In genomic region chr16:28218109-28218508, GRCh38 we compare ENCODE assay signal across 9 cellular contexts. TPM values are rescaled to one million over a fixed set of nuclear protein-coding genes. Genes with fewer than 3 reads are reported as not detected.
DNase-seq lines count a peak whose midpoint lies in the region; ATAC-seq and TF ChIP-seq lines count a peak whose summit lies in the region.
"Had no signal": no experiment of that assay in that cellular context is flagged by ENCODE, and none has a peak within 500 bp of the region (broad histone marks: within the 10 kb centered on the region; RNA-seq: fewer than 3 reads in every experiment).

No MANE protein-coding gene starts in this region.

- H3K4me1 Mint-ChIP-seq in activated T-cell treated with anti-CD3 and anti-CD28 coated beads, Interleukin-2, amount 50 U/mL, for 72 hours (ENCODE audit: low read depth) = no peaks in the 10 kb centered on the region

- H3K27ac ChIP-seq in OCI-LY1 (ENCODE audit: low read depth, low read length, poor library complexity, severe bottlenecking) = no peak overlapping the region
- no peak overlapping the region for H3K27ac ChIP-seq in iPS DF 6.9 (ENCODE audit: low read length)

- no peaks in the 10 kb centered on the region for H3K27me3 Mint-ChIP-seq in activated T-cell treated with anti-CD3 and anti-CD28 coated beads, Interleukin-2, amount 50 U/mL, for 72 hours (ENCODE audit: low read depth)

- H3K4me2 ChIP-seq in OCI-LY1 (ENCODE audit: low read length) = no peak overlapping the region

- TF ChIP-seq CTCF in GM13976 (IDR thresholded peaks at IDR 0.05; ENCODE audit: borderline replicate concordance, control extremely low read depth, extremely low read depth, insufficient read depth, missing control alignments) (peak; percentile 48), OCI-LY1 (IDR thresholded peaks at IDR 0.05; ENCODE audit: low read length) (peak; percentile 55)

- H3K4me3 Mint-ChIP-seq in activated T-cell treated with anti-CD3 and anti-CD28 coated beads, Interleukin-2, amount 50 U/mL, for 72 hours = no peak overlapping the region

- H3K9ac ChIP-seq in OCI-LY1 (ENCODE audit: low read length) = no peak overlapping the region

- no peaks in the 10 kb centered on the region for H3F3A ChIP-seq in OCI-LY1 (ENCODE audit: insufficient read depth, low read length)

- H3K4me1 ChIP-seq in OCI-LY1 (ENCODE audit: insufficient read depth, low read length, severe bottlenecking) (no peaks in the 10 kb centered on the region), iPS DF 6.9 (ENCODE audit: control insufficient read depth, insufficient read depth, low read length) (no peaks in the 10 kb centered on the region)

- ATAC-seq in activated T-cell treated with anti-CD3 and anti-CD28 coated beads, Interleukin-2, amount 50 U/mL, for 72 hours (replicated peaks in 1 of 2) = peak; percentile 99
- ATAC-seq in GM18498 (IDR thresholded peaks at IDR 0.05; ENCODE audit: unreplicated experiment) (no peak), HG02759 (IDR thresholded peaks at IDR 0.05; ENCODE audit: unreplicated experiment) (no peak)

- H3K36me3 ChIP-seq in OCI-LY1 (ENCODE audit: insufficient read depth, low read length) (no peaks in the 10 kb centered on the region), iPS DF 6.9 (ENCODE audit: control insufficient read depth, insufficient read depth, low read length) (no peaks in the 10 kb centered on the region)

- H3K9me3 ChIP-seq in OCI-LY1 (ENCODE audit: low read length) (no peaks in the 10 kb centered on the region), iPS DF 6.9 (ENCODE audit: control insufficient read depth, insufficient read depth, low read length) (no peaks in the 10 kb centered on the region)

- no peak overlapping the region for H3K27ac Mint-ChIP-seq in activated T-cell treated with anti-CD3 and anti-CD28 coated beads, Interleukin-2, amount 50 U/mL, for 72 hours

- no peak overlapping the region for H3K4me3 ChIP-seq in OCI-LY1 (ENCODE audit: low read depth, low read length, poor library complexity, severe bottlenecking)
- no peak overlapping the region for H3K4me3 ChIP-seq in iPS DF 6.9 (ENCODE audit: low read length)

- H3K9me2 ChIP-seq in OCI-LY1 (ENCODE audit: low read depth, low read length) = no peaks in the 10 kb centered on the region

- H3K9me3 Mint-ChIP-seq in activated T-cell treated with anti-CD3 and anti-CD28 coated beads, Interleukin-2, amount 50 U/mL, for 72 hours = no peaks in the 10 kb centered on the region

- H3K27me3 ChIP-seq in OCI-LY1 (ENCODE audit: insufficient read depth, low read length) = no peaks in the 10 kb centered on the region
- H3K27me3 ChIP-seq in iPS DF 6.9 (ENCODE audit: control insufficient read depth, insufficient read depth, low read length) = no peaks in the 10 kb centered on the region

- no peaks in the 10 kb centered on the region for H3K79me2 ChIP-seq in OCI-LY1 (ENCODE audit: insufficient read depth, low read length)

- WGBS in iPS DF 6.9 (ENCODE audit: insufficient coverage, insufficient read length) = no CpG with 5 or more reads among the region's 4 CpGs

- H2AFZ ChIP-seq in OCI-LY1 (ENCODE audit: low read length) = no peak overlapping the region

- in situ Hi-C loops in GM13976 (cut with MboI; ENCODE audit: low sequenced_read_pairs, unreplicated experiment) = no loop called here

- no peaks in the 10 kb centered on the region for H3K36me3 Mint-ChIP-seq in activated T-cell treated with anti-CD3 and anti-CD28 coated beads, Interleukin-2, amount 50 U/mL, for 72 hours (ENCODE audit: insufficient read depth in 2 of 2)

- H4K20me1 ChIP-seq in OCI-LY1 (ENCODE audit: insufficient read depth, low read length) = no peaks in the 10 kb centered on the region

- DNase-seq in A172 (ENCODE audit: low spot score) (peak; percentile 52), GM13976 (ENCODE audit: low spot score) (peak; percentile 67), iPS DF 6.9 (ENCODE audit: low read depth, low spot score) (peak; percentile 43)
- peak; percentile 65 to 71 for DNase-seq in activated T-cell treated with anti-CD3 and anti-CD28 coated beads, Interleukin-2, amount 50 U/mL, for 72 hours
- peak; percentile 24 to 43 for DNase-seq in stimulated activated CD8-positive, alpha-beta memory T cell treated with anti-CD3 and anti-CD28 coated beads, Interleukin-2, amount 100 ng/mL, for 1 hour (ENCODE audit: low read depth in 2 of 2)
- DNase-seq: left cardiac atrium had no signal

RNA-seq across cellular contexts. Expression of gene XPO6, which starts 6.3 kb away (rescaled TPM):
- total RNA-seq in A172 (2014; rRNA removed; shearing (Covaris generic)) = 127 and 151 TPM in 2 replicates
- 100 to 1,000 TPM; 276 to 279 TPM for total RNA-seq in activated T-cell treated with anti-CD3 and anti-CD28 coated beads, Interleukin-2, amount 50 U/mL, for 72 hours

Comparison
In these comparisons a context has a peak if more than half of its experiments do, and no peak if none do; other contexts are left out.
1. ATAC-seq: peak in activated T-cell treated with anti-CD3 and anti-CD28 coated beads, Interleukin-2, amount 50 U/mL, for 72 hours (2 of 2); none in GM18498 (single experiment) and HG02759 (single experiment).
2. Peak in every context shown above with its lines, with median percentiles within 50 percentile points of each other: DNase-seq.